Comparison of ENCODE assay signal across 29 cellular contexts in genomic region chr7:18400726-18401125, GRCh38.
"Had no signal": no experiment of that assay in that cellular context is flagged by ENCODE, and none has a peak within 500 bp of the region (broad histone marks: within the 10 kb centered on the region; RNA-seq: fewer than 3 reads in every experiment).

No MANE protein-coding gene starts in this region.

- H3K27ac Mint-ChIP-seq: activated CD4-positive, alpha-beta memory T cell treated with anti-CD3 and anti-CD28 coated beads, Interleukin-2, amount 10 ng/mL, durations not matched to agents 7 days and 5 days; activated CD4-positive, alpha-beta T cell treated with anti-CD3 and anti-CD28 coated beads, Interleukin-2, amount 10 ng/mL, durations not matched to agents 24 days and 14 days; activated naive CD4-positive, alpha-beta T cell treated with anti-CD3 and anti-CD28 coated beads, Interleukin-2, amount 10 ng/mL, durations not matched to agents 7 days and 5 days; activated naive CD8-positive, alpha-beta T cell treated with anti-CD3 and anti-CD28 coated beads, Interleukin-2, amount 10 ng/mL, durations not matched to agents 7 days and 5 days; activated T-cell treated with anti-CD3 and anti-CD28 coated beads, Interleukin-2, amount 50 U/mL, for 24 hours; endodermal cell; progenitor cell of endocrine pancreas; stimulated activated naive CD8-positive, alpha-beta T cell treated with anti-CD3 and anti-CD28 coated beads, Interleukin-15, Interleukin-2, amounts not matched to agents 100 ng/mL and 50 ng/mL, for 24 hours; T-helper 1 cell treated with Interleukin-12 subunit alpha and Interleukin-12 subunit beta and Interleukin-4 antibody, amounts not matched to agents 30 μg/mL and 1 μg/mL, for 36 hours had no signal

- ATAC-seq: esophagus mucosa; gastrocnemius medialis; mucosa of descending colon; natural killer cell treated with Interleukin-12 subunit alpha and Interleukin-12 subunit beta and Interleukin-15 and Interleukin-18, amount 100 ng/mL, for 72 hours; right lobe of liver had no signal

- H3K27me3 ChIP-seq: gastrocnemius medialis, ovary had no signal

- H3K9me3 Mint-ChIP-seq: activated CD4-positive, alpha-beta memory T cell treated with anti-CD3 and anti-CD28 coated beads, Interleukin-2, amount 10 ng/mL, durations not matched to agents 7 days and 5 days; activated CD4-positive, alpha-beta T cell treated with anti-CD3 and anti-CD28 coated beads, Interleukin-2, amount 10 ng/mL, durations not matched to agents 24 days and 14 days; activated naive CD4-positive, alpha-beta T cell treated with anti-CD3 and anti-CD28 coated beads, Interleukin-2, amount 10 ng/mL, durations not matched to agents 7 days and 5 days; activated naive CD8-positive, alpha-beta T cell treated with anti-CD3 and anti-CD28 coated beads, Interleukin-2, amount 10 ng/mL, durations not matched to agents 7 days and 5 days; activated T-cell treated with anti-CD3 and anti-CD28 coated beads, Interleukin-2, amount 50 U/mL, for 24 hours; endodermal cell; natural killer cell treated with Interleukin-12 subunit alpha and Interleukin-12 subunit beta and Interleukin-15 and Interleukin-18, amount 100 ng/mL, for 72 hours; stimulated activated naive CD8-positive, alpha-beta T cell treated with anti-CD3 and anti-CD28 coated beads, Interleukin-15, Interleukin-2, amounts not matched to agents 100 ng/mL and 50 ng/mL, for 24 hours; T-helper 1 cell treated with Interleukin-12 subunit alpha and Interleukin-12 subunit beta and Interleukin-4 antibody, amounts not matched to agents 30 μg/mL and 1 μg/mL, for 36 hours had no signal

- H3K4me3 Mint-ChIP-seq: activated CD4-positive, alpha-beta memory T cell treated with anti-CD3 and anti-CD28 coated beads, Interleukin-2, amount 10 ng/mL, durations not matched to agents 7 days and 5 days; activated CD4-positive, alpha-beta T cell treated with anti-CD3 and anti-CD28 coated beads, Interleukin-2, amount 10 ng/mL, durations not matched to agents 24 days and 14 days; activated naive CD4-positive, alpha-beta T cell treated with anti-CD3 and anti-CD28 coated beads, Interleukin-2, amount 10 ng/mL, durations not matched to agents 7 days and 5 days; activated naive CD8-positive, alpha-beta T cell treated with anti-CD3 and anti-CD28 coated beads, Interleukin-2, amount 10 ng/mL, durations not matched to agents 7 days and 5 days; activated T-cell treated with anti-CD3 and anti-CD28 coated beads, Interleukin-2, amount 50 U/mL, for 24 hours; endodermal cell; natural killer cell treated with Interleukin-12 subunit alpha and Interleukin-12 subunit beta and Interleukin-15 and Interleukin-18, amount 100 ng/mL, for 72 hours; stimulated activated naive CD8-positive, alpha-beta T cell treated with anti-CD3 and anti-CD28 coated beads, Interleukin-15, Interleukin-2, amounts not matched to agents 100 ng/mL and 50 ng/mL, for 24 hours; T-helper 1 cell treated with Interleukin-12 subunit alpha and Interleukin-12 subunit beta and Interleukin-4 antibody, amounts not matched to agents 30 μg/mL and 1 μg/mL, for 36 hours had no signal

- H3K4me1 Mint-ChIP-seq: activated CD4-positive, alpha-beta memory T cell treated with anti-CD3 and anti-CD28 coated beads, Interleukin-2, amount 10 ng/mL, durations not matched to agents 7 days and 5 days; activated CD4-positive, alpha-beta T cell treated with anti-CD3 and anti-CD28 coated beads, Interleukin-2, amount 10 ng/mL, durations not matched to agents 24 days and 14 days; activated naive CD4-positive, alpha-beta T cell treated with anti-CD3 and anti-CD28 coated beads, Interleukin-2, amount 10 ng/mL, durations not matched to agents 7 days and 5 days; activated naive CD8-positive, alpha-beta T cell treated with anti-CD3 and anti-CD28 coated beads, Interleukin-2, amount 10 ng/mL, durations not matched to agents 7 days and 5 days had no signal

- H3K9me3 ChIP-seq: gastrocnemius medialis, left ventricle myocardium inferior, mucosa of descending colon, ovary, right lobe of liver, thoracic aorta had no signal

- H3K27me3 Mint-ChIP-seq: activated CD4-positive, alpha-beta memory T cell treated with anti-CD3 and anti-CD28 coated beads, Interleukin-2, amount 10 ng/mL, durations not matched to agents 7 days and 5 days; activated naive CD4-positive, alpha-beta T cell treated with anti-CD3 and anti-CD28 coated beads, Interleukin-2, amount 10 ng/mL, durations not matched to agents 7 days and 5 days; activated T-cell treated with anti-CD3 and anti-CD28 coated beads, Interleukin-2, amount 50 U/mL, for 24 hours; natural killer cell treated with Interleukin-12 subunit alpha and Interleukin-12 subunit beta and Interleukin-15 and Interleukin-18, amount 100 ng/mL, for 72 hours; progenitor cell of endocrine pancreas; stimulated activated naive CD8-positive, alpha-beta T cell treated with anti-CD3 and anti-CD28 coated beads, Interleukin-15, Interleukin-2, amounts not matched to agents 100 ng/mL and 50 ng/mL, for 24 hours had no signal

- H3K36me3 ChIP-seq: gastrocnemius medialis, left ventricle myocardium inferior, ovary, right lobe of liver, thoracic aorta, WERI-Rb-1 had no signal

- H3K4me3 ChIP-seq: gastrocnemius medialis, left ventricle myocardium inferior, lung, mucosa of descending colon, ovary, right lobe of liver, thoracic aorta had no signal

- DNase-seq: activated CD4-positive, alpha-beta memory T cell treated with anti-CD3 and anti-CD28 coated beads, Interleukin-2, amount 10 ng/mL, durations not matched to agents 7 days and 5 days; activated CD4-positive, alpha-beta T cell treated with anti-CD3 and anti-CD28 coated beads, Interleukin-2, amount 10 ng/mL, durations not matched to agents 24 days and 14 days; activated CD4-positive, CD25-positive, alpha-beta regulatory T cell treated with anti-CD3 and anti-CD28 coated beads, Interleukin-2, amount 50 U/mL, for 72 hours; activated CD8-positive, alpha-beta memory T cell treated with anti-CD3 and anti-CD28 coated beads, Interleukin-2, amount 50 U/mL, for 48 hours; activated gamma-delta T cell; activated naive CD4-positive, alpha-beta T cell treated with anti-CD3 and anti-CD28 coated beads, Interleukin-2, amount 10 ng/mL, durations not matched to agents 7 days and 5 days; activated naive CD8-positive, alpha-beta T cell treated with anti-CD3 and anti-CD28 coated beads, Interleukin-2, amount 10 ng/mL, durations not matched to agents 7 days and 5 days; activated T-cell treated with anti-CD3 and anti-CD28 coated beads, Interleukin-2, amount 50 U/mL, for 24 hours; caudate nucleus; endodermal cell; gastrocnemius medialis; glutamatergic neuron; islet precursor cell; left ventricle myocardium inferior; mucosa of descending colon; ovary; right lobe of liver; stimulated activated CD4-positive, alpha-beta T cell treated with anti-CD3 and anti-CD28 coated beads, Interleukin-12 subunit alpha, Interleukin-12 subunit beta, amount 100 ng/mL, for 4 hours; stimulated activated CD4-positive, alpha-beta T cell treated with anti-CD3 and anti-CD28 coated beads, Interleukin-4, amount 100 ng/mL, for 1 hour; T-helper 9 cell; trophoblast cell; WERI-Rb-1 had no signal

- H3K4me1 ChIP-seq: gastrocnemius medialis, left ventricle myocardium inferior, right lobe of liver had no signal

- H3K27ac ChIP-seq: gastrocnemius medialis, left ventricle myocardium inferior, ovary, right lobe of liver, thoracic aorta, WERI-Rb-1 had no signal
